ENCODE assay signal across 1 cellular context in the genomic region with DNA sequence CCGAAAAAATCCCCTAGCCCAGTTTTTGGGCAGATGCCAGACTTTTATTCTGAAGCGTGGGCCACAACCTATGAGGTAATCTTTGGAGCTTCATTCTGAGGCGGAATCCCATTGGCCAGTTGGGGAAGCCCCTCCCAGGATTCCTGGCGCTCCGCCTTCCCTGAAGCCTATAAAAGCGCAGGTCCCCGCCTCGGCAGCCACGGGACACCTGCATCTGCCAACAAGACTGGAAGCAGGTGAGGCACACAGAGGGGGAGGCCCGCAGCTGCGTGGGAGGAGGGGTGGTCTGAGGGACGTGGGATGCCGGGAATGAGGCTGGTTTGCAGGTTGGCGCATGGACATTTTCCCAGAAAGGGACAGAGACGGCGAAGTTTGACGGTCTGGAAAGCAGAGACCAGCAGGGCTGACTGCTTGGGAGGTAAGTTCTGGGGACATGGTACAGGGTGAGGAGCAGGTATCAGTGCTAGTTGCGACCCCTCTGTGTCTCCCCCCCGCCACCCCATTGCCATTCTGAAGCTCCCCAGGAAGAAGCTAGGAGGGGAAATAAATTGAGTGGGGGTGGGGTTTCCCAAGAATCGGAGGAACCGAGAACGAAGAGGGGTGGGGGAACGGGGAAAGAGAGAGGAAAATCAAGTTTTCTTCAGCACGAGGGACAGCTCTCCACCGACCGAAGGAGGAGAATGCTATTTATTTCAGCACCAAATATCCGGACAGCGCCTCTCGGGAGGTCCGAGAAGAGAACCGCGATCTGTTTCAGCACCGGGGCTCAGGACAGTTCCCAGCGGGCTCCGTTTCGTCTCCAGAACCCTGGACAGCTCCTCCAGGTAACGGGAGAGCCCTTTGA.
TF ChIP-seq lines count a peak whose summit lies in the region.

No MANE protein-coding gene starts in this region.

TF ChIP-seq in K562, 482 proteins besides CTCF, POLR2A, EP300 and RAD21 (continued from another document and continues in another):
- TF ChIP-seq BCLAF1 (IDR thresholded peaks at IDR 0.05; ENCODE audit: borderline replicate concordance in 1 of 2, control insufficient read depth in 1 of 2, low read depth in 2 of 2, low read length in 1 of 2) (0 out of 4 replicates have a peak, but pooled peaks of 1 of the 2 experiments have one; percentile 73), NR3C1 (CRISPR knock-in tag; IDR thresholded peaks at IDR 0.05) (peak; percentile 100), ZNF511 (CRISPR knock-in tag; IDR thresholded peaks at IDR 0.05) (peak; percentile 100), CREM (IDR thresholded peaks at IDR 0.05; ENCODE audit: low read depth) (peak; percentile 86), TEAD2 (tag; IDR thresholded peaks at IDR 0.05) (peak; percentile 73; the same call in 1 of the 2 replicates), ZNF12 (CRISPR knock-in tag; IDR thresholded peaks at IDR 0.05) (peak; percentile 96), NFIC (IDR thresholded peaks at IDR 0.05) (peak; percentile 19; the same call in 1 of the 2 replicates), RFX1 (IDR thresholded peaks at IDR 0.05) (no peak), NCOA6 (IDR thresholded peaks at IDR 0.05) (peak; percentile 100), TRIM24 (IDR thresholded peaks at IDR 0.05) (peak in 1 of 2 experiments; percentile 79; a peak in 2 of 4 replicates), SP1 (CRISPR knock-in tag; IDR thresholded peaks at IDR 0.05) (peak; percentile 96), GABPB1 (CRISPR knock-in tag; IDR thresholded peaks at IDR 0.05) (peak; percentile 95), CREB3L1 (IDR thresholded peaks at IDR 0.05; ENCODE audit: borderline replicate concordance, low read depth) (peak; percentile 77; the same call in 1 of the 2 replicates), GABPA (tag; conservative IDR thresholded peaks at IDR 0.05; ENCODE audit: low read depth) (peak; percentile 38; the same call in 1 of the 2 replicates), ZNF3 (CRISPR knock-in tag; IDR thresholded peaks at IDR 0.05) (no peak), ZNF586 (CRISPR knock-in tag; conservative IDR thresholded peaks at IDR 0.05) (peak; percentile 67; the same call in 1 of the 2 replicates), ARID3A (IDR thresholded peaks at IDR 0.05; ENCODE audit: borderline replicate concordance, low read depth, low read length) (peak; percentile 32; the same call in 1 of the 2 replicates), TCF15 (CRISPR knock-in tag; IDR thresholded peaks at IDR 0.05) (peak; percentile 92), STAT5A (IDR thresholded peaks at IDR 0.05; ENCODE audit: borderline replicate concordance, low read length) (peak; percentile 23; the same call in 1 of the 2 replicates), ZNF140 (CRISPR knock-in tag; IDR thresholded peaks at IDR 0.05) (peak; percentile 85), LEF1 (IDR thresholded peaks at IDR 0.05) (no peak), FOXP4 (CRISPR knock-in tag; IDR thresholded peaks at IDR 0.05; ENCODE audit: borderline replicate concordance) (peak; percentile 100), CC2D1A (IDR thresholded peaks at IDR 0.05) (peak; percentile 90), ZNF57 (CRISPR knock-in tag; IDR thresholded peaks at IDR 0.05) (no peak), SIX5 (IDR thresholded peaks at IDR 0.05; ENCODE audit: borderline replicate concordance in 1 of 2, insufficient read depth in 1 of 2, low read depth in 1 of 2, low read length in 2 of 2) (no peak), HMBOX1 (IDR thresholded peaks at IDR 0.05) (no peak), MTA1 (IDR thresholded peaks at IDR 0.05; ENCODE audit: borderline replicate concordance) (peak; percentile 76)
- TF ChIP-seq, protein P1, sequence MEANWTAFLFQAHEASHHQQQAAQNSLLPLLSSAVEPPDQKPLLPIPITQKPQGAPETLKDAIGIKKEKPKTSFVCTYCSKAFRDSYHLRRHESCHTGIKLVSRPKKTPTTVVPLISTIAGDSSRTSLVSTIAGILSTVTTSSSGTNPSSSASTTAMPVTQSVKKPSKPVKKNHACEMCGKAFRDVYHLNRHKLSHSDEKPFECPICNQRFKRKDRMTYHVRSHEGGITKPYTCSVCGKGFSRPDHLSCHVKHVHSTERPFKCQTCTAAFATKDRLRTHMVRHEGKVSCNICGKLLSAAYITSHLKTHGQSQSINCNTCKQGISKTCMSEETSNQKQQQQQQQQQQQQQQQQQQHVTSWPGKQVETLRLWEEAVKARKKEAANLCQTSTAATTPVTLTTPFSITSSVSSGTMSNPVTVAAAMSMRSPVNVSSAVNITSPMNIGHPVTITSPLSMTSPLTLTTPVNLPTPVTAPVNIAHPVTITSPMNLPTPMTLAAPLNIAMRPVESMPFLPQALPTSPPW (CRISPR knock-in tag; IDR thresholded peaks at IDR 0.05), result peak; percentile 66
- TF ChIP-seq, protein P2, sequence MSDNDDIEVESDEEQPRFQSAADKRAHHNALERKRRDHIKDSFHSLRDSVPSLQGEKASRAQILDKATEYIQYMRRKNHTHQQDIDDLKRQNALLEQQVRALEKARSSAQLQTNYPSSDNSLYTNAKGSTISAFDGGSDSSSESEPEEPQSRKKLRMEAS (CRISPR knock-in tag; IDR thresholded peaks at IDR 0.05), result peak; percentile 90
- TF ChIP-seq, protein P3, sequence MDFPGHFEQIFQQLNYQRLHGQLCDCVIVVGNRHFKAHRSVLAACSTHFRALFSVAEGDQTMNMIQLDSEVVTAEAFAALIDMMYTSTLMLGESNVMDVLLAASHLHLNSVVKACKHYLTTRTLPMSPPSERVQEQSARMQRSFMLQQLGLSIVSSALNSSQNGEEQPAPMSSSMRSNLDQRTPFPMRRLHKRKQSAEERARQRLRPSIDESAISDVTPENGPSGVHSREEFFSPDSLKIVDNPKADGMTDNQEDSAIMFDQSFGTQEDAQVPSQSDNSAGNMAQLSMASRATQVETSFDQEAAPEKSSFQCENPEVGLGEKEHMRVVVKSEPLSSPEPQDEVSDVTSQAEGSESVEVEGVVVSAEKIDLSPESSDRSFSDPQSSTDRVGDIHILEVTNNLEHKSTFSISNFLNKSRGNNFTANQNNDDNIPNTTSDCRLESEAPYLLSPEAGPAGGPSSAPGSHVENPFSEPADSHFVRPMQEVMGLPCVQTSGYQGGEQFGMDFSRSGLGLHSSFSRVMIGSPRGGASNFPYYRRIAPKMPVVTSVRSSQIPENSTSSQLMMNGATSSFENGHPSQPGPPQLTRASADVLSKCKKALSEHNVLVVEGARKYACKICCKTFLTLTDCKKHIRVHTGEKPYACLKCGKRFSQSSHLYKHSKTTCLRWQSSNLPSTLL (IDR thresholded peaks at IDR 0.05), result peak; percentile 56; the same call in 1 of the 2 replicates
- TF ChIP-seq, protein P4, sequence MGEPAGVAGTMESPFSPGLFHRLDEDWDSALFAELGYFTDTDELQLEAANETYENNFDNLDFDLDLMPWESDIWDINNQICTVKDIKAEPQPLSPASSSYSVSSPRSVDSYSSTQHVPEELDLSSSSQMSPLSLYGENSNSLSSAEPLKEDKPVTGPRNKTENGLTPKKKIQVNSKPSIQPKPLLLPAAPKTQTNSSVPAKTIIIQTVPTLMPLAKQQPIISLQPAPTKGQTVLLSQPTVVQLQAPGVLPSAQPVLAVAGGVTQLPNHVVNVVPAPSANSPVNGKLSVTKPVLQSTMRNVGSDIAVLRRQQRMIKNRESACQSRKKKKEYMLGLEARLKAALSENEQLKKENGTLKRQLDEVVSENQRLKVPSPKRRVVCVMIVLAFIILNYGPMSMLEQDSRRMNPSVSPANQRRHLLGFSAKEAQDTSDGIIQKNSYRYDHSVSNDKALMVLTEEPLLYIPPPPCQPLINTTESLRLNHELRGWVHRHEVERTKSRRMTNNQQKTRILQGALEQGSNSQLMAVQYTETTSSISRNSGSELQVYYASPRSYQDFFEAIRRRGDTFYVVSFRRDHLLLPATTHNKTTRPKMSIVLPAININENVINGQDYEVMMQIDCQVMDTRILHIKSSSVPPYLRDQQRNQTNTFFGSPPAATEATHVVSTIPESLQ (CRISPR knock-in tag; IDR thresholded peaks at IDR 0.05), result peak; percentile 100
